In the genomic region with DNA sequence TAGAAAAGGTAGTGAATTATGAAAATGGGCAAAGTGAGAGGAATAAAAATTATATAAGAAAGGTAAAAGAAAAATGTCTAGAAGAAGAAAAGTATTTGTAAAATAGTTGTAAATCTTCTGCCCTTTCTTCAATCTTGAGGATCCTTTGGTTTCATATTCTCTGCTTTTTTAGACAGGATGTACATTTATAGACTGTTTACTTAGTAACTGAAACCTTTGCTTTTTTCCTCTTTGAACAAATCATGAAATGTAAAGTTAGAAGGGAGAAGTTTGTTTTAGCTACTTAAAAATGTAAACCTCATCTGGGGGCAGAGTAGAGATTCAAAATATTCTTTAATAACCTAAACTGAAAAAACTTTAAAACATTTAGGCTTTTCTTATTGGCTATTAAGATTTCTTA, we compare ENCODE assay signal across 11 cellular contexts.
DNase-seq lines count a peak whose midpoint lies in the region; ATAC-seq, FAIRE-seq and TF ChIP-seq lines count a peak whose summit lies in the region.
"Had no signal": no experiment of that assay in that cellular context is flagged by ENCODE, and none has a peak within 500 bp of the region (broad histone marks: within the 10 kb centered on the region; RNA-seq: fewer than 3 reads in every experiment).

No MANE protein-coding gene starts in this region.

- H3K4me2 ChIP-seq in Karpas-422 (ENCODE audit: low read depth, low read length, poor library complexity, severe bottlenecking), result peak overlapping the region; percentile 65
- H3K4me2 ChIP-seq: neural progenitor cell had no signal

- no peaks in the 10 kb centered on the region for H3K9me2 ChIP-seq in Karpas-422 (replicated peaks; ENCODE audit: insufficient read depth, low read length)

- no peak for ATAC-seq in HG02759 (IDR thresholded peaks at IDR 0.05; ENCODE audit: unreplicated experiment)

- TF ChIP-seq POLR2A in GM18951 (IDR thresholded peaks at IDR 0.05; ENCODE audit: extremely low read depth, insufficient read depth, insufficient read length), result peak; percentile 21

- in situ Hi-C loops in GM18951 (cut with MboI; ENCODE audit: low sequenced_read_pairs, unreplicated experiment), result loop anchor here (10.0 kb wide), 2 partner anchors 142 to 148 kb away; partner anchors contain the start of gene ITGA4

- H3K36me3 ChIP-seq in ACC112 (ENCODE audit: insufficient read depth, low read length) (no peaks in the 10 kb centered on the region), Karpas-422 (ENCODE audit: insufficient read depth, low read length) (no peaks in the 10 kb centered on the region)
- H3K36me3 ChIP-seq: neural progenitor cell had no signal

- H3K9me3 ChIP-seq in Karpas-422 (ENCODE audit: low read length), result no peaks in the 10 kb centered on the region

- peak overlapping the region; percentile 12 for H2AFZ ChIP-seq in ACC112 (ENCODE audit: low read length, unreplicated experiment)
- no peak overlapping the region for H2AFZ ChIP-seq in Karpas-422 (ENCODE audit: low read length)
- H2AFZ ChIP-seq: neural progenitor cell had no signal

- no peaks in the 10 kb centered on the region for H4K20me1 ChIP-seq in Karpas-422 (ENCODE audit: insufficient read depth, low read depth, low read length)

- FAIRE-seq in colon (lab: Jason Lieb, UNC) (peak; percentile 79), frontal cortex (lab: Jason Lieb, UNC) (no peak)

- H3K27me3 ChIP-seq in ACC112 (ENCODE audit: insufficient read depth, low read length) (no peaks in the 10 kb centered on the region), Karpas-422 (ENCODE audit: low read length) (no peaks in the 10 kb centered on the region)
- H3K27me3 ChIP-seq: neural progenitor cell had no signal

- H3K79me2 ChIP-seq in ACC112 (ENCODE audit: control insufficient read depth, insufficient read depth, low read length, unreplicated experiment), result no peaks in the 10 kb centered on the region
- H3K79me2 ChIP-seq in Karpas-422 (ENCODE audit: low read length), result no peaks in the 10 kb centered on the region

- DNase-seq in Karpas-422 (peak; percentile 79), frontal cortex (ENCODE audit: low spot score in 2 of 2) (no peak), NCI-H1436 (lab: John Stamatoyannopoulos, UW) (no peak), NCI-H2081 (lab: John Stamatoyannopoulos, UW) (no peak)
- DNase-seq: H9, NCI-H446 had no signal

- H3K9ac ChIP-seq in Karpas-422 (ENCODE audit: low read length), result peak overlapping the region; percentile 65
- H3K9ac ChIP-seq: neural progenitor cell had no signal

- no peak overlapping the region for H3K4me3 ChIP-seq in ACC112 (ENCODE audit: low read depth, low read length)
- peak overlapping the region; percentile 40 for H3K4me3 ChIP-seq in Karpas-422 (ENCODE audit: low read length)
- H3K4me3 ChIP-seq: neural progenitor cell had no signal

- H3K4me1 ChIP-seq in ACC112 (ENCODE audit: control insufficient read depth, insufficient read depth, low read length, unreplicated experiment) (peaks cover 15% of the 10 kb centered on the region), Karpas-422 (ENCODE audit: low read length) (peaks cover 95% of the 10 kb centered on the region)
- H3K4me1 ChIP-seq: neural progenitor cell had no signal

- H3K27ac ChIP-seq in ACC112 (ENCODE audit: low read depth, low read length) (no peak overlapping the region), Karpas-422 (ENCODE audit: low read length) (peak overlapping the region; percentile 99)
- H3K27ac ChIP-seq: neural progenitor cell had no signal
